In the genomic region with DNA sequence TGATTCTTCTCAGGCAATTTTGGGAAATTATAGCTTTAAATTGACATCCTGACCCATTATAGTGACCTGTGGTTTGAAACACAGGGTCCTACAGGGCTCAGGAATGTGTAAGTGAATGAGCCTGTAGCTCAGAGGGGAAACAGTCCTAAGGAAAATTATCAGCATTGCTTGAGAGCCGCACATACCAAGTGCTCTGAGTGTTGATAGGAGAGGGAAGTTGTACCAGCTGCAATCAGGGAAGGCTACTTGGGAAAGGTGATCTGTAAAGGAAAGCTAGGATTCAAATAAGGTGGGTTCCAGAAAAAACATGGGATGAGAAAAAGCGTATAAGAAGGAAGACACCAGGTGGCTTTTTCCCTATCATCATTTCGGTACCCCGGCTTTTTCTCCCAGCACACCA, we compare ENCODE assay signal across 16 cellular contexts. TPM values are rescaled to one million over a fixed set of nuclear protein-coding genes. Genes with fewer than 3 reads are reported as not detected.
DNase-seq lines count a peak whose midpoint lies in the region; ATAC-seq, FAIRE-seq and TF ChIP-seq lines count a peak whose summit lies in the region.
"Had no signal": no experiment of that assay in that cellular context is flagged by ENCODE, and none has a peak within 500 bp of the region (broad histone marks: within the 10 kb centered on the region; RNA-seq: fewer than 3 reads in every experiment).

No MANE protein-coding gene starts in this region.

- H3K4me1 ChIP-seq in A549 (peaks cover 26% of the 10 kb centered on the region), Caco-2 (peaks cover 22% of the 10 kb centered on the region), lower lobe of right lung (peaks cover 31% of the 10 kb centered on the region), stomach (peaks cover 0 to 18% (median 14%) of the 10 kb centered on the region in 4 donors), kidney (ENCODE audit: control insufficient read depth in 1 of 2, insufficient read depth in 1 of 2, low read depth in 1 of 2, low read length in 2 of 2) (peaks cover 0 to 7% of the 10 kb centered on the region in 2 donors)

- 87% methylated on average over 4 of the region's 4 CpGs for WGBS in A549 (ENCODE audit: missing lambda C conversion rate)
- 61 to 87% (median 76%) methylated on average over 4 of the region's 4 CpGs for WGBS in stomach, 5 donors

- H3K4me3 Mint-ChIP-seq in Caco-2 (ENCODE audit: unreplicated experiment) = peak overlapping the region; percentile 57
- H3K4me3 Mint-ChIP-seq: CD4-positive, alpha-beta T cell had no signal

- H3K27ac ChIP-seq in A549 = peak overlapping the region; percentile 26 to 59; a peak in 4 of 6 replicates
- peak overlapping the region; percentile 46 for H3K27ac ChIP-seq in lower lobe of right lung
- no peak overlapping the region for H3K27ac ChIP-seq in stomach
- no peak overlapping the region for H3K27ac ChIP-seq in kidney (ENCODE audit: low read depth in 2 of 2, low read length in 2 of 2)
- H3K27ac ChIP-seq: Peyer's patch had no signal

- TF ChIP-seq POLR2A in A549 (IDR thresholded peaks at IDR 0.05; ENCODE audit: low read length) (no peak), stomach (IDR thresholded peaks at IDR 0.05) (no peak)

- no peak overlapping the region for H3K9ac ChIP-seq in kidney (ENCODE audit: low read length in 2 of 2)

- intact Hi-C loops in Caco-2 (cut with micrococcal nuclease; ENCODE audit: unreplicated experiment) (loop anchor here (10.0 kb wide), 2 partner anchors 123 to 163 kb away; a partner anchor contains a TSS), lower lobe of right lung (cut with DNase I) (no loop called here), stomach (cut with DNase I; ENCODE audit: low total_unique reads) (no loop called here), kidney (cut with DNase I) (no loop called here)

- no peaks in the 10 kb centered on the region for H3K36me3 ChIP-seq in Caco-2 (ENCODE audit: control insufficient read depth, insufficient read depth, low read length)
- no peaks in the 10 kb centered on the region for H3K36me3 ChIP-seq in lower lobe of right lung
- no peaks in the 10 kb centered on the region for H3K36me3 ChIP-seq in stomach
- H3K36me3 ChIP-seq in kidney (ENCODE audit: control insufficient read depth in 1 of 2, insufficient read depth in 2 of 2, low read length in 2 of 2) = no peaks in the 10 kb centered on the region
- H3K36me3 ChIP-seq: Peyer's patch had no signal

- no peak for DNase-seq in A549 (ENCODE audit: low read depth in 1 of 2, low spot score in 1 of 2)
- no peak for DNase-seq in Caco-2
- DNase-seq in choroid plexus epithelial cell (ENCODE audit: low read depth) = peak; percentile 50
- DNase-seq in lower lobe of right lung = no peak
- DNase-seq in HPDE6-E6E7 (ENCODE audit: extremely low spot score) = no peak
- DNase-seq in stomach = no peak
- DNase-seq in kidney = no peak
- DNase-seq: Calu3; CD4-positive, alpha-beta T cell; NCI-H1048; NCI-H1694; NCI-H2227 treated with DMSO at 0.1 percent for 48 hours; NCI-H524; Peyer's patch had no signal

- H3K9me3 ChIP-seq in A549 (no peaks in the 10 kb centered on the region), Caco-2 (no peaks in the 10 kb centered on the region), lower lobe of right lung (no peaks in the 10 kb centered on the region), stomach (no peaks in the 10 kb centered on the region), kidney (ENCODE audit: control insufficient read depth in 1 of 2, low read length in 2 of 2) (no peaks in the 10 kb centered on the region)
- H3K9me3 ChIP-seq: Peyer's patch had no signal

- CTCF ChIA-PET in A549 (lab: Yijun Ruan, JAX) = interaction anchor here (0.7 to 4.4 kb wide), 7 partner anchors 9 to 455 kb away, joined by 3 to 18 read pairs (median 3); no protein-coding TSS in a partner anchor
- CTCF ChIA-PET in Caco-2 (lab: Charles Lee) = interaction anchor here (0.6 to 1.2 kb wide), 4 partner anchors 33 to 1370 kb away, joined by 3 to 5 read pairs (median 4); no protein-coding TSS in a partner anchor

- no peaks in the 10 kb centered on the region for H3K27me3 Mint-ChIP-seq in Caco-2 (ENCODE audit: insufficient read depth, unreplicated experiment)

- H3K4me3 ChIP-seq in A549 = no peak overlapping the region
- H3K4me3 ChIP-seq in Caco-2 (ENCODE audit: low read depth, low read length) = no peak overlapping the region
- H3K4me3 ChIP-seq in choroid plexus epithelial cell (ENCODE audit: low read depth, low read length) = no peak overlapping the region
- no peak overlapping the region for H3K4me3 ChIP-seq in lower lobe of right lung
- H3K4me3 ChIP-seq in stomach = no peak overlapping the region
- no peak overlapping the region for H3K4me3 ChIP-seq in kidney (ENCODE audit: low read length in 2 of 2)
- H3K4me3 ChIP-seq: Peyer's patch had no signal

- H3K27me3 ChIP-seq in Caco-2 (replicated peaks; ENCODE audit: control insufficient read depth, insufficient read depth, low read length) = no peaks in the 10 kb centered on the region
- no peaks in the 10 kb centered on the region for H3K27me3 ChIP-seq in lower lobe of right lung (ENCODE audit: low read depth)
- H3K27me3 ChIP-seq in stomach = no peaks in the 10 kb centered on the region
- H3K27me3 ChIP-seq: Peyer's patch had no signal

- TF ChIP-seq EP300 in A549 (IDR thresholded peaks at IDR 0.05) (no peak), stomach (IDR thresholded peaks at IDR 0.05) (no peak)

- H3K4me1 Mint-ChIP-seq in Caco-2 (ENCODE audit: low read depth, unreplicated experiment) = peaks cover 24% of the 10 kb centered on the region

- H3K9me3 Mint-ChIP-seq in Caco-2 (ENCODE audit: unreplicated experiment) = no peaks in the 10 kb centered on the region
- H3K9me3 Mint-ChIP-seq: CD4-positive, alpha-beta T cell had no signal

- BruUV-seq in Caco-2 (replicated peaks; lab: Mats Ljungman, UMichigan) = no TSS peak

- POLR2A ChIA-PET in A549 (lab: Yijun Ruan, JAX) (interaction anchor here (1.0 to 1.2 kb wide), 2 partner anchors 100 to 139 kb away, joined by 3 to 4 read pairs; no protein-coding TSS in a partner anchor), Caco-2 (lab: Charles Lee) (interaction anchor here (1.0 kb wide), 1 partner anchor 35 kb away, joined by 3 read pairs; no protein-coding TSS in a partner anchor)

- H3K27ac Mint-ChIP-seq in Caco-2 (ENCODE audit: unreplicated experiment) = peak overlapping the region; percentile 85
- H3K27ac Mint-ChIP-seq: CD4-positive, alpha-beta T cell had no signal

- peaks cover 18% of the 10 kb centered on the region for H3K36me3 Mint-ChIP-seq in Caco-2 (ENCODE audit: insufficient read depth, unreplicated experiment)

- FAIRE-seq in A549 (lab: Jason Lieb, UNC) = no peak
- FAIRE-seq in kidney (lab: Jason Lieb, UNC) = no peak

- H3K4me2 ChIP-seq in A549 = peak overlapping the region; percentile 53; the same call in 2 of the 3 replicates

- no peak for TF ChIP-seq RAD21 in A549 (conservative IDR thresholded peaks at IDR 0.05 in 1 of 2, IDR thresholded peaks at IDR 0.05 in 1 of 2)

- ATAC-seq in A549 (no peak), lower lobe of right lung (peak in 1 of 2 donors; percentile 9), HG02973 (IDR thresholded peaks at IDR 0.05; ENCODE audit: unreplicated experiment) (no peak)
- ATAC-seq: Right ventricle myocardium inferior had no signal

- TF ChIP-seq CTCF in A549 (IDR thresholded peaks at IDR 0.05) = no peak
- TF ChIP-seq CTCF in Caco-2 (IDR thresholded peaks at IDR 0.05; ENCODE audit: insufficient read depth in 1 of 2, low read depth in 1 of 2, low read length in 1 of 2, severe bottlenecking in 1 of 2, unreplicated experiment in 1 of 2) = no peak
- TF ChIP-seq CTCF in choroid plexus epithelial cell (conservative IDR thresholded peaks at IDR 0.05; ENCODE audit: low read depth, low read length) = no peak
- TF ChIP-seq CTCF in lower lobe of right lung (IDR thresholded peaks at IDR 0.05) = no peak
- TF ChIP-seq CTCF in stomach (IDR thresholded peaks at IDR 0.05) = no peak
- no peak for TF ChIP-seq CTCF in kidney (IDR thresholded peaks at IDR 0.05; ENCODE audit: borderline replicate concordance, extremely low read depth, insufficient read depth)

TF ChIP-seq in A549, 52 proteins besides CTCF, POLR2A, EP300 and RAD21:
- TF ChIP-seq RFX5 (IDR thresholded peaks at IDR 0.05) (no peak), ZSCAN20 (CRISPR knock-in tag; IDR thresholded peaks at IDR 0.05) (no peak), BHLHE40 (IDR thresholded peaks at IDR 0.05; ENCODE audit: low read depth, low read length) (no peak), MAZ (IDR thresholded peaks at IDR 0.05; ENCODE audit: borderline replicate concordance, low read depth, low read length) (no peak), NR3C1 (IDR thresholded peaks at IDR 0.05) (no peak), SMC3 (IDR thresholded peaks at IDR 0.05) (no peak), FOXS1 (CRISPR knock-in tag; IDR thresholded peaks at IDR 0.05) (no peak), RNF2 (IDR thresholded peaks at IDR 0.05; ENCODE audit: borderline replicate concordance, low read depth) (no peak), CBX2 (IDR thresholded peaks at IDR 0.05; ENCODE audit: borderline replicate concordance, low read depth) (no peak)
- TF ChIP-seq, protein P1, sequence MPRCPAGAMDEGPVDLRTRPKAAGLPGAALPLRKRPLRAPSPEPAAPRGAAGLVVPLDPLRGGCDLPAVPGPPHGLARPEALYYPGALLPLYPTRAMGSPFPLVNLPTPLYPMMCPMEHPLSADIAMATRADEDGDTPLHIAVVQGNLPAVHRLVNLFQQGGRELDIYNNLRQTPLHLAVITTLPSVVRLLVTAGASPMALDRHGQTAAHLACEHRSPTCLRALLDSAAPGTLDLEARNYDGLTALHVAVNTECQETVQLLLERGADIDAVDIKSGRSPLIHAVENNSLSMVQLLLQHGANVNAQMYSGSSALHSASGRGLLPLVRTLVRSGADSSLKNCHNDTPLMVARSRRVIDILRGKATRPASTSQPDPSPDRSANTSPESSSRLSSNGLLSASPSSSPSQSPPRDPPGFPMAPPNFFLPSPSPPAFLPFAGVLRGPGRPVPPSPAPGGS (IDR thresholded peaks at IDR 0.05) = no peak
- TF ChIP-seq, protein P2, sequence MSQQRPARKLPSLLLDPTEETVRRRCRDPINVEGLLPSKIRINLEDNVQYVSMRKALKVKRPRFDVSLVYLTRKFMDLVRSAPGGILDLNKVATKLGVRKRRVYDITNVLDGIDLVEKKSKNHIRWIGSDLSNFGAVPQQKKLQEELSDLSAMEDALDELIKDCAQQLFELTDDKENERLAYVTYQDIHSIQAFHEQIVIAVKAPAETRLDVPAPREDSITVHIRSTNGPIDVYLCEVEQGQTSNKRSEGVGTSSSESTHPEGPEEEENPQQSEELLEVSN (IDR thresholded peaks at IDR 0.05; ENCODE audit: borderline replicate concordance, low read depth) = no peak

RNA-seq across cellular contexts. Expression of a gene that starts 4.4 kb away (rescaled TPM):
- polyA plus RNA-seq in A549 (2011; rRNA removed) (24.3 and 29.2 TPM in 2 replicates), A549 (2017; fragmentation: RNase III; extraction: RNeasy Plus Mini Kit Qiagen cat#74134 plus additional on column Dnase treatment) (16.6 to 18.0 TPM (median 17.2 TPM) in 3 replicates), stomach (1 to 10 TPM; 3.5 to 7.5 (median 5.2) TPM), kidney (ENCODE audit: insufficient read depth, low read depth, low replicate concordance) (10.7 TPM)
- 11.8 and 14.5 TPM in 2 replicates for polyA plus RNA-seq in A549 (2012; cell fraction: cytosol; rRNA removed)
- polyA plus RNA-seq in A549 (2012; cell fraction: nucleus; rRNA removed) = 5.7 and 8.7 TPM in 2 replicates
- 62.7 and 65.7 TPM in 2 replicates for polyA minus RNA-seq in A549 (2011; rRNA and poly(A)+ RNA removed)
- total RNA-seq in Caco-2 (2022) (29.1 and 29.3 TPM in 2 replicates), lower lobe of right lung (23.8 TPM), stomach (10 to 100 TPM in 4 of 5 donors, 1 to 10 TPM in 1; 8.4 to 41.5 (median 15.2) TPM), kidney (25.5 TPM)

Comparison
In these comparisons a context has a peak if more than half of its experiments do, and no peak if none do; other contexts are left out.
1. H3K27ac ChIP-seq: peak in A549 (2 of 2) and lower lobe of right lung (single experiment); none in stomach (0 of 5) and kidney (0 of 2).